ENCODE assay signal across 8 cellular contexts in the genomic region with DNA sequence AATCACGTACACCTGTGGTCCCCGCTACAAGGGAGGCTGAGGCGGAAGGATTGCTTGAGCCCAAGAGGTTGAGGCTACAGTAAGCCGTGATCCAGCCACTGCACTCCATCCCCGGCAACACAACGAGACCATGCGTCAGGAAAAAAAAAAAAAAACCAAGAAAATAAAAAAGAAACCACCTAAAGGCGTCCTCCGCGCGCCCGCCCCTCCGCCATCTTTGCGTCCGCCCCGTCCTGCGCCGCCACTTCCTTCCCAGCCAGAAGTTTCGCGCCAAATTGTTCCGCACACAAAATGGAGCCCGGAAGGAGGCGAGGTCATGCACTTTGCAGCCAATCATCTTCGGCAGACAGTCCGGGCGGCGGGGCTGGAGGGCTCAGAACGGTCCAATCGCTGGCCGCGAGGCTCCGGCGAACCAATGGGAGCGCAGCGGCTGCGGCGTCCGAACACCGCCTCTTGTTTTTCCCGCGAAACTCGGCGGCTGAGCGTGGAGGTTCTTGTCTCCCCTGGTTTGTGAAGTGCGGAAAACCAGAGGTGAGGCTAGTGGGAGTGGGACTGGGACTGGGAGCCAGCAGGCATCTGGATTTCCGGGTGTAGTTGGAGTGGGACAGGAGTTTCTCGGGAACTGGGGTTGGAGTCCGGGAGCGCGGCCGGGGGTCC. TPM values are rescaled to one million over a fixed set of nuclear protein-coding genes. Genes with fewer than 3 reads are reported as not detected.
DNase-seq lines count a peak whose midpoint lies in the region; ATAC-seq and TF ChIP-seq lines count a peak whose summit lies in the region.

A gene (plus strand): TSS at position 463 of the 657 bp plus-strand sequence. CDS start 299 bp downstream, outside the sequence.

- 3% methylated on average over 51 of the region's 51 CpGs for WGBS in right cardiac atrium

- ATAC-seq in HG02885 (IDR thresholded peaks at IDR 0.05; ENCODE audit: poor library complexity, unreplicated experiment) (peak; percentile 95), right cardiac atrium (peak; percentile 99)

- H3K36me3 ChIP-seq in ascending aorta (peaks cover 0 to 15% of the 10 kb centered on the region in 2 donors), vagina (peaks cover 0 to 15% of the 10 kb centered on the region in 2 donors)

- TF ChIP-seq CTCF in ascending aorta (IDR thresholded peaks at IDR 0.05) = no peak
- no peak for TF ChIP-seq CTCF in vagina (IDR thresholded peaks at IDR 0.05)

- peaks cover 0 to 7% of the 10 kb centered on the region in 2 donors for H3K4me1 ChIP-seq in ascending aorta
- no peaks in the 10 kb centered on the region for H3K4me1 ChIP-seq in right cardiac atrium (ENCODE audit: control insufficient read depth, insufficient read depth, low read length)
- peaks cover 17% of the 10 kb centered on the region for H3K4me1 ChIP-seq in vagina

- peak within 1 kb of the TSS; percentile 63 to 91 for H3K4me3 ChIP-seq in ascending aorta
- H3K4me3 ChIP-seq in right cardiac atrium (ENCODE audit: low read length) = peak within 1 kb of the TSS; percentile 78
- peak within 1 kb of the TSS; percentile 55 to 73 for H3K4me3 ChIP-seq in vagina

- DNase-seq in NCI-H187 (lab: John Stamatoyannopoulos, UW) (peak; percentile 46 to 85), ascending aorta (ENCODE audit: low spot score in 2 of 2) (peak; percentile 89 to 98), right cardiac atrium (peak; percentile 98 to 99 (median 99)), pulmonary artery endothelial cell (ENCODE audit: low read depth, low spot score) (peak; percentile 92), vagina (ENCODE audit: extremely low spot score in 2 of 2) (peak in 1 of 2 donors; percentile 97)

- H3K9me3 ChIP-seq in ascending aorta (no peaks in the 10 kb centered on the region), right cardiac atrium (ENCODE audit: control insufficient read depth, low read length) (no peaks in the 10 kb centered on the region), vagina (no peaks in the 10 kb centered on the region)

- H3K27ac ChIP-seq in ascending aorta (peak within 1 kb of the TSS; percentile 43 to 49), right cardiac atrium (ENCODE audit: low read length) (no peak within 1 kb of the TSS), vagina (peak within 1 kb of the TSS; percentile 42)

- intact Hi-C loops in T-helper 2 cell treated with Interferon-gamma antibody and Interleukin-4, amounts not matched to agents 100 ng/mL and 5 ng/mL, for 36 hours (cut with micrococcal nuclease) = loop anchor here (2.0 kb wide), 1 partner anchor 49 kb away; no protein-coding TSS in a partner anchor
- intact Hi-C loops in ascending aorta (cut with DNase I) (loop anchor here (1.0 kb wide), 2 partner anchors 19 to 50 kb away; a partner anchor contains a TSS), right cardiac atrium (cut with DNase I) (no loop called here), vagina (cut with DNase I) (no loop called here)

- no peaks in the 10 kb centered on the region for H3K27me3 ChIP-seq in ascending aorta
- no peaks in the 10 kb centered on the region for H3K27me3 ChIP-seq in right cardiac atrium (ENCODE audit: control insufficient read depth, insufficient read depth)
- H3K27me3 ChIP-seq in vagina = no peaks in the 10 kb centered on the region

- TF ChIP-seq POLR2A in GM15510 (IDR thresholded peaks at IDR 0.05; ENCODE audit: borderline replicate concordance, extremely low read depth, insufficient read length) (peak; percentile 63), vagina (IDR thresholded peaks at IDR 0.05) (no peak)

RNA-seq across cellular contexts. Expression of the gene that starts here (rescaled TPM):
- total RNA-seq in T-helper 2 cell treated with Interferon-gamma antibody and Interleukin-4, amounts not matched to agents 100 ng/mL and 5 ng/mL, for 36 hours = 273 and 281 TPM in 2 replicates
- total RNA-seq in ascending aorta (31.1 TPM), right cardiac atrium (10 to 100 TPM in 2 of 4 donors, 1 to 10 TPM in 2; 7.4 to 15.8 (median 11.0) TPM), pulmonary artery endothelial cell (99.3 and 178 TPM in 2 replicates), vagina (17.9 TPM)
- 7.3 TPM for polyA plus RNA-seq in right cardiac atrium

Comparison
In these comparisons a context has a peak if more than half of its experiments do, and no peak if none do; other contexts are left out.
1. intact Hi-C loops: an anchor here in T-helper 2 cell treated with Interferon-gamma antibody and Interleukin-4, amounts not matched to agents 100 ng/mL and 5 ng/mL, for 36 hours (2.0 kb wide) and ascending aorta (1.0 kb wide); none called in right cardiac atrium and vagina.